Comparison of ENCODE assay signal across 18 cellular contexts in the genomic region with DNA sequence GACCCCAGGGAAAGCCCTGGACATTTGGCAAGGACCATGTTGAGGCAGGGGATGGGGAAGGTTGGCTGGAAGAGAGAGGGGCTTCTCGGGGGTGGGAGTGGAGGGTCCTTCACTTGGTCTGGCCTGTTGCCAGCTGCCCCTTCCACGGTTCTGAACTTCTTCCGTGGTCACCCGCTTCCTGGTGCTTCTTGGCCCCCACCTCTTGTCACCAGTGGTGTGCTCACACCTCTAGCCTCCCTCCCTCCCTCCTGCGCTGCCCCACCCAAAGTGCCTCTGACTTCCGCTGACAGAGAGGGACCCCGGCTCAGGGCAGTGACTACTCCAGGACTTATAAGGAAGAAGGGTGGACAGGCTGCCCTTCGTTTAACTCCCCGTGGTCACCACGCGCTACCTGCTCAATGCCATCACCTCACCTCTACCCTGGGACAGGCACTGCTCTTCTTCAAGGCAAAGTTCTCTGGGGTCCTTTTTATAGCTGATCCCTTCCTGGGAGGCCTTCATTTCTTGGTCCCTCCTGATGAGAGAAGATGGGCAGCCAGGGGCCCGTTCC. TPM values are rescaled to one million over a fixed set of nuclear protein-coding genes. Genes with fewer than 3 reads are reported as not detected.
DNase-seq lines count a peak whose midpoint lies in the region; ATAC-seq, FAIRE-seq and TF ChIP-seq lines count a peak whose summit lies in the region.
"Had no signal": no experiment of that assay in that cellular context is flagged by ENCODE, and none has a peak within 500 bp of the region (broad histone marks: within the 10 kb centered on the region; RNA-seq: fewer than 3 reads in every experiment).

A gene with protein sequence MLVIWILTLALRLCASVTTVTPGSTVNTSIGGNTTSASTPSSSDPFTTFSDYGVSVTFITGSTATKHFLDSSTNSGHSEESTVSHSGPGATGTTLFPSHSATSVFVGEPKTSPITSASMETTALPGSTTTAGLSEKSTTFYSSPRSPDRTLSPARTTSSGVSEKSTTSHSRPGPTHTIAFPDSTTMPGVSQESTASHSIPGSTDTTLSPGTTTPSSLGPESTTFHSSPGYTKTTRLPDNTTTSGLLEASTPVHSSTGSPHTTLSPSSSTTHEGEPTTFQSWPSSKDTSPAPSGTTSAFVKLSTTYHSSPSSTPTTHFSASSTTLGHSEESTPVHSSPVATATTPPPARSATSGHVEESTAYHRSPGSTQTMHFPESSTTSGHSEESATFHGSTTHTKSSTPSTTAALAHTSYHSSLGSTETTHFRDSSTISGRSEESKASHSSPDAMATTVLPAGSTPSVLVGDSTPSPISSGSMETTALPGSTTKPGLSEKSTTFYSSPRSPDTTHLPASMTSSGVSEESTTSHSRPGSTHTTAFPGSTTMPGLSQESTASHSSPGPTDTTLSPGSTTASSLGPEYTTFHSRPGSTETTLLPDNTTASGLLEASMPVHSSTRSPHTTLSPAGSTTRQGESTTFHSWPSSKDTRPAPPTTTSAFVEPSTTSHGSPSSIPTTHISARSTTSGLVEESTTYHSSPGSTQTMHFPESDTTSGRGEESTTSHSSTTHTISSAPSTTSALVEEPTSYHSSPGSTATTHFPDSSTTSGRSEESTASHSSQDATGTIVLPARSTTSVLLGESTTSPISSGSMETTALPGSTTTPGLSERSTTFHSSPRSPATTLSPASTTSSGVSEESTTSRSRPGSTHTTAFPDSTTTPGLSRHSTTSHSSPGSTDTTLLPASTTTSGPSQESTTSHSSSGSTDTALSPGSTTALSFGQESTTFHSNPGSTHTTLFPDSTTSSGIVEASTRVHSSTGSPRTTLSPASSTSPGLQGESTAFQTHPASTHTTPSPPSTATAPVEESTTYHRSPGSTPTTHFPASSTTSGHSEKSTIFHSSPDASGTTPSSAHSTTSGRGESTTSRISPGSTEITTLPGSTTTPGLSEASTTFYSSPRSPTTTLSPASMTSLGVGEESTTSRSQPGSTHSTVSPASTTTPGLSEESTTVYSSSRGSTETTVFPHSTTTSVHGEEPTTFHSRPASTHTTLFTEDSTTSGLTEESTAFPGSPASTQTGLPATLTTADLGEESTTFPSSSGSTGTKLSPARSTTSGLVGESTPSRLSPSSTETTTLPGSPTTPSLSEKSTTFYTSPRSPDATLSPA (N-terminal part only) (plus strand): TSS at position 500 of the 550 bp plus-strand sequence. CDS start 58 bp downstream, outside the sequence.

- DNase-seq in H7 (no peak), astrocyte (ENCODE audit: low read depth) (no peak), left colon (peak; percentile 58 to 69), T-helper 1 cell (no peak)
- no peak for DNase-seq in stimulated activated naive B cell treated with anti-CD40 and anti-IgM and Interleukin-4, amounts not matched to agents 10 μg/mL and 1 μg/mL and 100 μg/mL, for 72 hours
- DNase-seq: ACHN; CD4-positive, CD25-positive, alpha-beta regulatory T cell; DMS53; GF-D8; GOT3; IMR-90 had no signal

- no peak within 1 kb of the TSS for H3K27ac Mint-ChIP-seq in astrocyte (ENCODE audit: unreplicated experiment)
- H3K27ac Mint-ChIP-seq in stimulated activated naive B cell treated with anti-CD40 and anti-IgM and Interleukin-4, amounts not matched to agents 10 μg/mL and 1 μg/mL and 100 μg/mL, for 72 hours = no peak within 1 kb of the TSS
- H3K27ac Mint-ChIP-seq: CD4-positive, CD25-positive, alpha-beta regulatory T cell had no signal

- H3K79me2 ChIP-seq in astrocyte (ENCODE audit: insufficient read depth, low read length) = no peaks in the 10 kb centered on the region

- no peaks in the 10 kb centered on the region; the same call in none of the 2 replicates for H3K36me3 ChIP-seq in H7 (replicated peaks; ENCODE audit: control insufficient read depth, insufficient read depth, low read length)
- no peaks in the 10 kb centered on the region for H3K36me3 ChIP-seq in astrocyte (ENCODE audit: insufficient read depth, low read length)
- H3K36me3 ChIP-seq in rectal smooth muscle tissue (ENCODE audit: control insufficient read depth, insufficient read depth, low read length) = no peaks in the 10 kb centered on the region
- H3K36me3 ChIP-seq: BLaER1 treated with 17β-estradiol and CSF1 and Interleukin-3, amounts not matched to agents 10 nM and 100 nM had no signal

- H3K27ac ChIP-seq in astrocyte (ENCODE audit: low read depth, low read length) = no peak within 1 kb of the TSS
- no peak within 1 kb of the TSS for H3K27ac ChIP-seq in rectal smooth muscle tissue (ENCODE audit: low read depth, low read length)
- H3K27ac ChIP-seq: BLaER1 treated with 17β-estradiol and CSF1 and Interleukin-3, amounts not matched to agents 10 nM and 100 nM had no signal

- H3K4me2 ChIP-seq in astrocyte (ENCODE audit: low read length) = no peak within 1 kb of the TSS
- H3K4me2 ChIP-seq: BLaER1 treated with 17β-estradiol and CSF1 and Interleukin-3, amounts not matched to agents 10 nM and 100 nM had no signal

- no peaks in the 10 kb centered on the region for H3K36me3 Mint-ChIP-seq in astrocyte (ENCODE audit: low read depth, unreplicated experiment)
- H3K36me3 Mint-ChIP-seq in stimulated activated naive B cell treated with anti-CD40 and anti-IgM and Interleukin-4, amounts not matched to agents 10 μg/mL and 1 μg/mL and 100 μg/mL, for 72 hours = peaks cover 1 to 2% of the 10 kb centered on the region in 2 donors

- peaks cover 77% of the 10 kb centered on the region for H3K27me3 Mint-ChIP-seq in astrocyte (ENCODE audit: low read depth, unreplicated experiment)
- peaks cover 68 to 79% of the 10 kb centered on the region in 2 donors for H3K27me3 Mint-ChIP-seq in stimulated activated naive B cell treated with anti-CD40 and anti-IgM and Interleukin-4, amounts not matched to agents 10 μg/mL and 1 μg/mL and 100 μg/mL, for 72 hours

- no peak for FAIRE-seq in astrocyte (lab: Jason Lieb, UNC)
- FAIRE-seq: GM18507 had no signal

- H3K4me1 Mint-ChIP-seq in astrocyte (ENCODE audit: low read depth, unreplicated experiment) = peaks cover 2% of the 10 kb centered on the region
- H3K4me1 Mint-ChIP-seq in stimulated activated naive B cell treated with anti-CD40 and anti-IgM and Interleukin-4, amounts not matched to agents 10 μg/mL and 1 μg/mL and 100 μg/mL, for 72 hours = peaks cover 15 to 18% of the 10 kb centered on the region in 2 donors

- intact Hi-C loops in left colon (cut with DNase I, micrococcal nuclease) = no loop called here

- H2AFZ ChIP-seq in astrocyte (ENCODE audit: low read depth, low read length) = no peak within 1 kb of the TSS

- H3K4me3 ChIP-seq in H7 (ENCODE audit: insufficient read depth, low read depth, low read length) = no peak within 1 kb of the TSS
- no peak within 1 kb of the TSS for H3K4me3 ChIP-seq in astrocyte (ENCODE audit: insufficient read depth, low read depth, low read length)
- peak within 1 kb of the TSS; percentile 47 for H3K4me3 ChIP-seq in rectal smooth muscle tissue (ENCODE audit: low read length)
- H3K4me3 ChIP-seq: BLaER1 treated with 17β-estradiol and CSF1 and Interleukin-3, amounts not matched to agents 10 nM and 100 nM had no signal

- H4K20me1 ChIP-seq in astrocyte (ENCODE audit: insufficient read depth, low read length) = no peaks in the 10 kb centered on the region

- H3K27me3 ChIP-seq in H7 (ENCODE audit: control insufficient read depth, insufficient read depth, low read length) = peaks cover 21% of the 10 kb centered on the region
- peaks cover 48% of the 10 kb centered on the region for H3K27me3 ChIP-seq in astrocyte (ENCODE audit: insufficient read depth, low read length)
- H3K27me3 ChIP-seq in rectal smooth muscle tissue (ENCODE audit: control insufficient read depth, insufficient read depth, low read length) = peaks cover 28% of the 10 kb centered on the region

- H3K9me3 ChIP-seq in astrocyte (ENCODE audit: insufficient read depth, low read depth, low read length) = no peaks in the 10 kb centered on the region

- peaks cover 4% of the 10 kb centered on the region for H3K4me1 ChIP-seq in astrocyte (ENCODE audit: insufficient read depth, low read length)
- no peaks in the 10 kb centered on the region for H3K4me1 ChIP-seq in rectal smooth muscle tissue (ENCODE audit: control insufficient read depth, insufficient read depth, low read length)

- peak within 1 kb of the TSS; percentile 20 for H3K4me3 Mint-ChIP-seq in astrocyte (ENCODE audit: unreplicated experiment)
- H3K4me3 Mint-ChIP-seq in stimulated activated naive B cell treated with anti-CD40 and anti-IgM and Interleukin-4, amounts not matched to agents 10 μg/mL and 1 μg/mL and 100 μg/mL, for 72 hours = no peak within 1 kb of the TSS

- peaks cover 9% of the 10 kb centered on the region for H3K9me3 Mint-ChIP-seq in astrocyte (ENCODE audit: unreplicated experiment)
- peaks cover 3 to 4% of the 10 kb centered on the region in 2 donors for H3K9me3 Mint-ChIP-seq in stimulated activated naive B cell treated with anti-CD40 and anti-IgM and Interleukin-4, amounts not matched to agents 10 μg/mL and 1 μg/mL and 100 μg/mL, for 72 hours

- ATAC-seq in left colon = peak; percentile 22
- ATAC-seq in stimulated activated naive B cell treated with anti-CD40 and anti-IgM and Interleukin-4, amounts not matched to agents 10 μg/mL and 1 μg/mL and 100 μg/mL, for 72 hours (replicated peaks) = no peak
- no peak for ATAC-seq in SK-N-SH treated with all-trans-retinoic acid at 6 μM for 48 hours
- ATAC-seq in GM21786 (IDR thresholded peaks at IDR 0.05; ENCODE audit: unreplicated experiment) = no peak
- ATAC-seq: HCT116 had no signal

- H3K9ac ChIP-seq in astrocyte (ENCODE audit: low read length) (no peak within 1 kb of the TSS), rectal smooth muscle tissue (ENCODE audit: low read length) (no peak within 1 kb of the TSS)
- H3K9ac ChIP-seq: BLaER1 treated with 17β-estradiol and CSF1 and Interleukin-3, amounts not matched to agents 10 nM and 100 nM had no signal

- TF ChIP-seq CTCF in astrocyte (IDR thresholded peaks at IDR 0.05; ENCODE audit: insufficient read depth, low read depth, low read length) = no peak

TF ChIP-seq in SK-N-SH treated with all-trans-retinoic acid at 6 μM for 48 hours, 23 proteins besides CTCF, POLR2A, EP300 and RAD21 (continues in another document):
- TF ChIP-seq, protein P1, sequence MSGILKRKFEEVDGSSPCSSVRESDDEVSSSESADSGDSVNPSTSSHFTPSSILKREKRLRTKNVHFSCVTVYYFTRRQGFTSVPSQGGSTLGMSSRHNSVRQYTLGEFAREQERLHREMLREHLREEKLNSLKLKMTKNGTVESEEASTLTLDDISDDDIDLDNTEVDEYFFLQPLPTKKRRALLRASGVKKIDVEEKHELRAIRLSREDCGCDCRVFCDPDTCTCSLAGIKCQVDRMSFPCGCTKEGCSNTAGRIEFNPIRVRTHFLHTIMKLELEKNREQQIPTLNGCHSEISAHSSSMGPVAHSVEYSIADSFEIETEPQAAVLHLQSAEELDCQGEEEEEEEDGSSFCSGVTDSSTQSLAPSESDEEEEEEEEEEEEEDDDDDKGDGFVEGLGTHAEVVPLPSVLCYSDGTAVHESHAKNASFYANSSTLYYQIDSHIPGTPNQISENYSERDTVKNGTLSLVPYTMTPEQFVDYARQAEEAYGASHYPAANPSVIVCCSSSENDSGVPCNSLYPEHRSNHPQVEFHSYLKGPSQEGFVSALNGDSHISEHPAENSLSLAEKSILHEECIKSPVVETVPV (CRISPR knock-in tag; IDR thresholded peaks at IDR 0.05) = no peak
- TF ChIP-seq ISL1 (CRISPR knock-in tag; IDR thresholded peaks at IDR 0.05) (no peak), OSR1 (CRISPR knock-in tag; IDR thresholded peaks at IDR 0.05) (no peak)

RNA-seq across cellular contexts. Expression of the gene that starts here (rescaled TPM):
- total RNA-seq in H7 (2014; rRNA removed; shearing (Covaris generic)) = 1.8 and 10.4 TPM in 2 replicates
- 2.5 and 2.8 TPM in 2 replicates for total RNA-seq in astrocyte
- total RNA-seq in left colon = 1,000 to 10,000 TPM in 1 of 2 donors, 100 to 1,000 TPM in 1; 428 to 2,027 TPM
- total RNA-seq: A172; CD4-positive, CD25-positive, alpha-beta regulatory T cell; IMR-90 had no signal

Comparison
In these comparisons a context has a peak if more than half of its experiments do, and no peak if none do; other contexts are left out.
1. RNA of the gene that starts here (total RNA-seq): 428 to 2,027 TPM in left colon; 1.8 to 10.4 TPM in H7 and 2.5 to 2.8 TPM in astrocyte; every median in the first group is over 10 times any median in the second.
2. DNase-seq: peak in left colon (2 of 2); none in H7 (single experiment), astrocyte (single experiment), stimulated activated naive B cell treated with anti-CD40 and anti-IgM and Interleukin-4, amounts not matched to agents 10 μg/mL and 1 μg/mL and 100 μg/mL, for 72 hours (single experiment) and T-helper 1 cell (0 of 5).